ENCODE assay signal across 12 cellular contexts in genomic region chr3:14725015-14725431, GRCh38. TPM values are rescaled to one million over a fixed set of nuclear protein-coding genes. Genes with fewer than 3 reads are reported as not detected.
DNase-seq lines count a peak whose midpoint lies in the region; ATAC-seq and TF ChIP-seq lines count a peak whose summit lies in the region.
"Had no signal": no experiment of that assay in that cellular context is flagged by ENCODE, and none has a peak within 500 bp of the region (broad histone marks: within the 10 kb centered on the region; RNA-seq: fewer than 3 reads in every experiment).

No MANE protein-coding gene starts in this region.

- no peaks in the 10 kb centered on the region for H3K79me1 ChIP-seq in mesendoderm (ENCODE audit: low read length)

- no peak for TF ChIP-seq POLR2A in esophagus muscularis mucosa (IDR thresholded peaks at IDR 0.05; ENCODE audit: low read depth)
- no peak for TF ChIP-seq POLR2A in upper lobe of left lung (IDR thresholded peaks at IDR 0.05)

- H3K36me3 ChIP-seq in esophagus muscularis mucosa (no peaks in the 10 kb centered on the region), mesendoderm (ENCODE audit: control insufficient read depth, insufficient read depth, low read length) (no peaks in the 10 kb centered on the region), upper lobe of left lung (no peaks in the 10 kb centered on the region)

- no peaks in the 10 kb centered on the region for H3K79me2 ChIP-seq in mesendoderm (ENCODE audit: control insufficient read depth, insufficient read depth, low read length)

- H3K4me1 ChIP-seq in esophagus muscularis mucosa (peaks cover 25 to 38% (median 31%) of the 10 kb centered on the region in 4 donors), mesendoderm (ENCODE audit: control insufficient read depth, low read depth, low read length) (no peaks in the 10 kb centered on the region), upper lobe of left lung (peaks cover 0 to 10% (median 4%) of the 10 kb centered on the region in 4 donors)

- H2BK15ac ChIP-seq in mesendoderm (replicated peaks; ENCODE audit: low read depth) = no peak overlapping the region

- no peaks in the 10 kb centered on the region for H3K9me3 ChIP-seq in esophagus muscularis mucosa
- H3K9me3 ChIP-seq in upper lobe of left lung = no peaks in the 10 kb centered on the region

- no peak overlapping the region for H3K4me2 ChIP-seq in mesendoderm (ENCODE audit: low read length)
- H3K4me2 ChIP-seq: KMS-11 had no signal

- H3K4me3 ChIP-seq in esophagus muscularis mucosa = no peak overlapping the region
- no peak overlapping the region for H3K4me3 ChIP-seq in mesendoderm (ENCODE audit: low read length)
- no peak overlapping the region for H3K4me3 ChIP-seq in upper lobe of left lung
- H3K4me3 ChIP-seq in dorsolateral prefrontal cortex = no peak overlapping the region

- ATAC-seq in upper lobe of left lung (ENCODE audit: low FRiP score in 2 of 2) = peak; percentile 23 to 89
- no peak for ATAC-seq in GM21717 (IDR thresholded peaks at IDR 0.05; ENCODE audit: unreplicated experiment)
- ATAC-seq: stimulated activated naive CD8-positive, alpha-beta T cell treated with anti-CD3 and anti-CD28 coated beads, Interleukin-15, Interleukin-2, amounts not matched to agents 100 U/mL and 50 U/mL, for 24 hours had no signal

- no peak overlapping the region for H4K5ac ChIP-seq in mesendoderm (ENCODE audit: low read length)

- no peak overlapping the region for H3K4ac ChIP-seq in mesendoderm (ENCODE audit: low read depth, low read length)

- peak overlapping the region; percentile 41 to 75 (median 68) for H3K27ac ChIP-seq in esophagus muscularis mucosa (replicated peaks in 1 of 4)
- H3K27ac ChIP-seq in mesendoderm (ENCODE audit: low read depth, low read length) = no peak overlapping the region
- peak overlapping the region in 3 of 4 donors; percentile 14 to 58 (median 44) for H3K27ac ChIP-seq in upper lobe of left lung
- no peak overlapping the region for H3K27ac ChIP-seq in dorsolateral prefrontal cortex
- H3K27ac ChIP-seq: KMS-11 had no signal

- H3K27me3 ChIP-seq in esophagus muscularis mucosa (no peaks in the 10 kb centered on the region), mesendoderm (ENCODE audit: insufficient read depth, low read length, poor library complexity) (no peaks in the 10 kb centered on the region), upper lobe of left lung (no peaks in the 10 kb centered on the region), dorsolateral prefrontal cortex (no peaks in the 10 kb centered on the region)

- no peak overlapping the region for H3K18ac ChIP-seq in mesendoderm (ENCODE audit: low read length)

- intact Hi-C loops in esophagus muscularis mucosa (cut with DNase I) (no loop called here), dorsolateral prefrontal cortex (cut with DNase I) (no loop called here)

- H3K9ac ChIP-seq in mesendoderm (ENCODE audit: low read length) = no peak overlapping the region
- H3K9ac ChIP-seq: KMS-11 had no signal

- H3K23ac ChIP-seq in mesendoderm (ENCODE audit: low read length) = no peak overlapping the region

- no peak overlapping the region for H2BK5ac ChIP-seq in mesendoderm (ENCODE audit: low read length)

- DNase-seq in LHCN-M2 (ENCODE audit: low read depth) (peak; percentile 49), esophagus muscularis mucosa (ENCODE audit: extremely low spot score) (no peak), mesendoderm (peak; percentile 1), upper lobe of left lung (no peak), DMS114 treated with DMSO at 0.1 percent for 48 hours (lab: John Stamatoyannopoulos, UW; ENCODE audit: unreplicated experiment) (no peak), dorsolateral prefrontal cortex (no peak)
- DNase-seq: hypothalamus; naive B cell; NCI-H446 treated with DMSO at 0.1 percent for 48 hours; stimulated activated naive CD8-positive, alpha-beta T cell treated with anti-CD3 and anti-CD28 coated beads, Interleukin-15, Interleukin-2, amounts not matched to agents 100 U/mL and 50 U/mL, for 24 hours had no signal

- TF ChIP-seq EP300 in esophagus muscularis mucosa (IDR thresholded peaks at IDR 0.05) (no peak), upper lobe of left lung (IDR thresholded peaks at IDR 0.05) (peak in 1 of 4 donors; percentile 18)

- no peak overlapping the region for H4K8ac ChIP-seq in mesendoderm (ENCODE audit: low read depth, low read length)

- 41% methylated on average over 5 of the region's 5 CpGs for WGBS in esophagus muscularis mucosa
- WGBS in mesendoderm (ENCODE audit: extremely low coverage, insufficient coverage, low lambda C conversion rate) = no CpG with 5 or more reads among the region's 5 CpGs
- WGBS in upper lobe of left lung, 2 donors = 71 to 74% methylated on average over 5 of the region's 5 CpGs

- no peak overlapping the region for H2AK5ac ChIP-seq in mesendoderm (ENCODE audit: low read length)

- H3K56ac ChIP-seq in mesendoderm (ENCODE audit: low read length) = no peak overlapping the region

- TF ChIP-seq CTCF in esophagus muscularis mucosa (IDR thresholded peaks at IDR 0.05) (no peak), upper lobe of left lung (IDR thresholded peaks at IDR 0.05) (no peak), dorsolateral prefrontal cortex (IDR thresholded peaks at IDR 0.05 in 54 of 56, conservative IDR thresholded peaks at IDR 0.05 in 2 of 56; ENCODE audit: low read depth in 1 of 56, partially characterized antibody in 56 of 56) (no peak)

- no peak overlapping the region for H2BK120ac ChIP-seq in mesendoderm (ENCODE audit: low read depth, low read length)

RNA-seq across cellular contexts. Expression of gene C3orf20, which starts 50.1 kb away (rescaled TPM):
- total RNA-seq in LHCN-M2 (2014; rRNA removed) (not detected in 2 replicates), esophagus muscularis mucosa (under 1 TPM in 1 of 4 donors, not detected in 3; 0.11 TPM), upper lobe of left lung (under 1 TPM in 3 of 6 donors, not detected in 3; 0.09 to 0.11 (median 0.10) TPM), dorsolateral prefrontal cortex (1 to 10 TPM in 68 of 120 experiments, under 1 TPM in 50, not detected in 2; 0.10 to 3.0 (median 1.1) TPM)
- not detected for polyA plus RNA-seq in LHCN-M2 (2012)
- not detected for polyA plus RNA-seq in mesendoderm (2013, experiment 1 of 2)
- polyA plus RNA-seq in mesendoderm (2013, experiment 2 of 2) = not detected

Comparison
In these comparisons a context has a peak if more than half of its experiments do, and no peak if none do; other contexts are left out.
1. DNase-seq: peak in LHCN-M2 (single experiment) and mesendoderm (single experiment); none in esophagus muscularis mucosa (single experiment), upper lobe of left lung (0 of 2), DMS114 treated with DMSO at 0.1 percent for 48 hours (single experiment) and dorsolateral prefrontal cortex (0 of 10).
2. H3K27ac ChIP-seq: peak in esophagus muscularis mucosa (4 of 4) and upper lobe of left lung (3 of 4); none in mesendoderm (single experiment) and dorsolateral prefrontal cortex (0 of 59).